Comparison of ENCODE assay signal across 8 cellular contexts in the genomic region with DNA sequence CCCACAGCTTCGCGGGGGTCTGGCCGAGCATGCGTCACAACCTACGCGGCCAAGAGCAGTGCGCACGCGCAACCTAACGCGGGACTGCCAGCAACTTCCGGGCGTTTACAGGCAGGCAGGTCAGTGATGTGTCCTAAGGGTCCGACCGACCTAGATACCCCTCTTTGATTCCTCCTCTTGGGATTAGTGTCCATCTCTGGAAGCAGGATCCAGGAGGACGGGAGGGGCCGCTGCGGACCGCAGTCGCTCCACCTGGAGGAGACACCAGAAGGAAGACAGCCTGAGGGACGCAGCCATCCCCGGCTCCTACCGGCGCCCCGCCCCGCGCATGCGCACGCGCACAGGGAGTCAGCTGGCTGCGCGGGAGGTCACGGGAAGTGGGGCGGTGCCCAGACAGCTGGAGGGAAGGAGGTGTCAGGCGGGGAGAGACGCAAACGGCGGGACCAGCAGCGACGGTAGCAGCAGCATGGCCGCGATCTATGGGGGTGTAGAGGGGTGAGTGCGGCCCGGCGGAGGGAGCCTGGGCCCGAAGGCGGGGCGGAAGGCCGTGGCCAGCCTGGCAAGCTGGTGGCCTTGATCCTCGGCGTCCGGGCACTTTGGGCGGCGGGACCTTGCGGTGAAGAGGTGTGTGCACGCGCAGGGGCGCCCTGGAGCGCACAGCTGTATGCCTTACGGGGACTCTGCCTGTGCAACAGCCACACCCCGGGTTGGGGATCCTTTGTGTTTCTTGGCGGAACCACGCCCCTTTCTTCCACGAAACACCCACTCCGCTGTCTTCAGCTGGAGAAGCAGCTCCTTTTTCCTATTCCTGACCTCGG. TPM values are rescaled to one million over a fixed set of nuclear protein-coding genes. Genes with fewer than 3 reads are reported as not detected.
DNase-seq lines count a peak whose midpoint lies in the region; ATAC-seq and TF ChIP-seq lines count a peak whose summit lies in the region.

A gene (plus strand): TSS at position 431 of the 818 bp plus-strand sequence. CDS start 36 bp downstream, at position 467.

- POLR2A ChIA-PET in PC-3 (lab: Charles Lee; ENCODE audit: unreplicated experiment) = interaction anchor here (0.6 to 1.0 kb wide), 7 partner anchors 14 to 400 kb away, joined by 3 to 16 read pairs (median 7); a partner anchor contains a TSS

- CTCF ChIA-PET in PC-3 (lab: Charles Lee) = interaction anchor here (0.6 to 1.1 kb wide), 3 partner anchors 18 to 1155 kb away, joined by 3 to 4 read pairs (median 3); no protein-coding TSS in a partner anchor

- H3K9me2 ChIP-seq in PC-3 (replicated peaks; ENCODE audit: low read length) = no peaks in the 10 kb centered on the region

- DNase-seq in DMS153 treated with DMSO at 0.1 percent for 48 hours (lab: John Stamatoyannopoulos, UW; ENCODE audit: unreplicated experiment) (peak; percentile 94), PC-3 (peak; percentile 94), activated T-cell treated with anti-CD3 and anti-CD28 coated beads for 48 hours (ENCODE audit: low read depth) (peak; percentile 96), epithelial cell of prostate (ENCODE audit: low read depth, low spot score) (peak; percentile 66), mucosa of gallbladder (ENCODE audit: low spot score) (peak; percentile 96)
- DNase-seq in Jurkat, Clone E6-1 (ENCODE audit: low read depth, low spot score) = peak; percentile 92
- peak; percentile 96 for DNase-seq in stimulated activated CD8-positive, alpha-beta memory T cell treated with anti-CD3 and anti-CD28 coated beads, Interleukin-4, amount 100 ng/mL, for 24 hours (ENCODE audit: low read depth)

- H3K4me1 ChIP-seq in PC-3 (ENCODE audit: insufficient read depth, low read length) = peaks cover 41% of the 10 kb centered on the region

- H3K36me3 ChIP-seq in PC-3 (ENCODE audit: low read depth, low read length) = peaks cover 1% of the 10 kb centered on the region

- peak within 1 kb of the TSS; percentile 85 for H2AFZ ChIP-seq in PC-3 (ENCODE audit: low read length)

- peak within 1 kb of the TSS; percentile 97 for H3K4me2 ChIP-seq in PC-3 (ENCODE audit: low read length)

- H3K9me3 ChIP-seq in PC-3 (ENCODE audit: low read length) = no peaks in the 10 kb centered on the region

- H3K27me3 ChIP-seq in PC-3 (ENCODE audit: low read length) = no peaks in the 10 kb centered on the region; the same call in 1 of the 2 replicates

- H3K9ac ChIP-seq in PC-3 (ENCODE audit: low read length) = peak within 1 kb of the TSS; percentile 87

- H3F3A ChIP-seq in PC-3 (ENCODE audit: low read length, unreplicated experiment) = no peaks in the 10 kb centered on the region

- BruUV-seq in PC-3 (replicated peaks; lab: Mats Ljungman, UMichigan) = TSS peak; percentile 54

- H3K4me3 ChIP-seq in Jurkat, Clone E6-1 (ENCODE audit: low read length) = peak within 1 kb of the TSS; percentile 82
- peak within 1 kb of the TSS; percentile 84 for H3K4me3 ChIP-seq in PC-3 (ENCODE audit: low read length)

- TF ChIP-seq CTCF in PC-3 (conservative IDR thresholded peaks at IDR 0.05; ENCODE audit: low read depth, low read length) = no peak

- peak within 1 kb of the TSS; percentile 75 for H3K27ac ChIP-seq in PC-3 (ENCODE audit: low read length)
- H3K27ac ChIP-seq in epithelial cell of prostate = peak within 1 kb of the TSS; percentile 86

- peak; percentile 55 for ATAC-seq in GM21717 (IDR thresholded peaks at IDR 0.05; ENCODE audit: unreplicated experiment)
- ATAC-seq in PC-3 = peak; percentile 81

- H4K20me1 ChIP-seq in PC-3 (ENCODE audit: low read length) = no peaks in the 10 kb centered on the region

- H3K79me2 ChIP-seq in PC-3 (ENCODE audit: low read length) = peaks cover 35% of the 10 kb centered on the region

- intact Hi-C loops in PC-3 (cut with micrococcal nuclease) = loop anchor here (1.0 kb wide), 1 partner anchor 61 kb away; no protein-coding TSS in a partner anchor

RNA-seq across cellular contexts. Expression of the gene that starts here (rescaled TPM):
- 100 TPM for polyA plus RNA-seq in Jurkat, Clone E6-1 (2012; ENCODE audit: insufficient read depth, insufficient read length)
- total RNA-seq in PC-3 (2014; rRNA removed) = 55.5 and 70.5 TPM in 2 replicates
- 104 TPM for total RNA-seq in mucosa of gallbladder

Comparison
In these comparisons a context has a peak if more than half of its experiments do, and no peak if none do; other contexts are left out.
1. Peak in every context shown above with its lines: DNase-seq, ATAC-seq, H3K4me3 ChIP-seq and H3K27ac ChIP-seq.